ENCODE assay signal across 12 cellular contexts in genomic region chr5:115455241-115455640, GRCh38.
DNase-seq lines count a peak whose midpoint lies in the region; ATAC-seq, FAIRE-seq and TF ChIP-seq lines count a peak whose summit lies in the region.
"Had no signal": no experiment of that assay in that cellular context is flagged by ENCODE, and none has a peak within 500 bp of the region (broad histone marks: within the 10 kb centered on the region; RNA-seq: fewer than 3 reads in every experiment).

No MANE protein-coding gene starts in this region.

- H3K27me3 ChIP-seq in fibroblast of lung (ENCODE audit: control insufficient read depth, insufficient read depth, low read length) = no peaks in the 10 kb centered on the region
- H3K27me3 ChIP-seq in endodermal cell (ENCODE audit: control insufficient read depth, insufficient read depth, low read length, poor library complexity, severe bottlenecking) = no peaks in the 10 kb centered on the region
- H3K27me3 ChIP-seq: neutrophil had no signal

- 86 to 95% methylated on average over 5 to 6 of the region's 6 CpGs for WGBS in endodermal cell (ENCODE audit: insufficient coverage in 1 of 2, insufficient read length in 1 of 2), 2 experiments

- DNase-seq in COLO829 (ENCODE audit: low spot score) (peak; percentile 76), RCC 7860 (ENCODE audit: low spot score) (peak; percentile 60), fibroblast of lung (ENCODE audit: low read depth in 2 of 2) (peak; percentile 87 to 95), non-pigmented ciliary epithelial cell (ENCODE audit: low read depth) (peak; percentile 88), retina (no peak), endodermal cell (no peak)
- DNase-seq: CD4-positive, alpha-beta T cell; NCI-H510A; T-helper 1 cell had no signal

- H4K20me1 ChIP-seq in fibroblast of lung (ENCODE audit: control insufficient read depth, extremely low read depth, insufficient read depth, low read length) = no peaks in the 10 kb centered on the region

- TF ChIP-seq CTCF in fibroblast of lung (conservative IDR thresholded peaks at IDR 0.05 in 1 of 2, IDR thresholded peaks at IDR 0.05 in 1 of 2; ENCODE audit: low read depth in 1 of 2, low read length in 2 of 2) (no peak), endodermal cell (conservative IDR thresholded peaks at IDR 0.05) (no peak)

- no peaks in the 10 kb centered on the region for H3K9me3 Mint-ChIP-seq in endodermal cell
- H3K9me3 Mint-ChIP-seq: CD4-positive, alpha-beta T cell had no signal

- H3K4me3 Mint-ChIP-seq in endodermal cell = no peak overlapping the region
- H3K4me3 Mint-ChIP-seq: CD4-positive, alpha-beta T cell had no signal

- H3K36me3 Mint-ChIP-seq in endodermal cell (ENCODE audit: low read depth) = no peaks in the 10 kb centered on the region

- peak overlapping the region; percentile 30 for H3K27ac ChIP-seq in fibroblast of lung (ENCODE audit: insufficient read depth, low read length)
- no peak overlapping the region for H3K27ac ChIP-seq in endodermal cell (ENCODE audit: low read depth, low read length)
- H3K27ac ChIP-seq: neutrophil had no signal

- FAIRE-seq in RCC 7860 (lab: Jason Lieb, UNC) = peak; percentile 40

- H3K9ac ChIP-seq in fibroblast of lung (ENCODE audit: insufficient read depth, low read length) (no peak overlapping the region), endodermal cell (ENCODE audit: extremely low read depth, low read length, poor library complexity, severe bottlenecking) (no peak overlapping the region)

- no peaks in the 10 kb centered on the region for H3K79me2 ChIP-seq in fibroblast of lung (ENCODE audit: control insufficient read depth, insufficient read depth, low read length)

- H3K9me3 ChIP-seq in fibroblast of lung (ENCODE audit: control insufficient read depth, insufficient read depth, low read depth, low read length) (no peaks in the 10 kb centered on the region), endodermal cell (ENCODE audit: control insufficient read depth, low read length) (no peaks in the 10 kb centered on the region)
- H3K9me3 ChIP-seq: neutrophil had no signal

- H3K4me2 ChIP-seq in fibroblast of lung (ENCODE audit: extremely low read depth, insufficient read depth, low read length) = no peak overlapping the region

- peaks cover 21% of the 10 kb centered on the region for H3K4me1 Mint-ChIP-seq in endodermal cell

- H3K36me3 ChIP-seq in fibroblast of lung (ENCODE audit: control insufficient read depth, insufficient read depth, low read length) (no peaks in the 10 kb centered on the region), endodermal cell (ENCODE audit: control insufficient read depth, insufficient read depth, low read length) (no peaks in the 10 kb centered on the region)
- H3K36me3 ChIP-seq: neutrophil had no signal

- ATAC-seq in GM19395 (IDR thresholded peaks at IDR 0.05; ENCODE audit: unreplicated experiment) = no peak
- ATAC-seq in HG02981 (IDR thresholded peaks at IDR 0.05; ENCODE audit: unreplicated experiment) = no peak

- H3K4me3 ChIP-seq in fibroblast of lung (replicated peaks in 1 of 4; ENCODE audit: control extremely low read depth in 1 of 4, insufficient read depth in 1 of 4, low read depth in 3 of 4, low read length in 4 of 4) (no peak overlapping the region), endodermal cell (ENCODE audit: low read length) (no peak overlapping the region)

- H2AFZ ChIP-seq in fibroblast of lung (ENCODE audit: low read length) = peak overlapping the region; percentile 5

- no peak overlapping the region for H3K27ac Mint-ChIP-seq in endodermal cell
- H3K27ac Mint-ChIP-seq: CD4-positive, alpha-beta T cell had no signal

- no peaks in the 10 kb centered on the region for H3K27me3 Mint-ChIP-seq in endodermal cell (ENCODE audit: insufficient read depth)

- H3K4me1 ChIP-seq in fibroblast of lung (ENCODE audit: control insufficient read depth, extremely low read depth, insufficient read depth, low read length) (peaks cover 20% of the 10 kb centered on the region), endodermal cell (ENCODE audit: control insufficient read depth, insufficient read depth, low read length) (peaks cover 5% of the 10 kb centered on the region)

Comparison
In these comparisons a context has a peak if more than half of its experiments do, and no peak if none do; other contexts are left out.
1. DNase-seq: peak in COLO829 (single experiment), RCC 7860 (single experiment), fibroblast of lung (2 of 2) and non-pigmented ciliary epithelial cell (single experiment); none in retina (single experiment) and endodermal cell (single experiment).